In the genomic region with DNA sequence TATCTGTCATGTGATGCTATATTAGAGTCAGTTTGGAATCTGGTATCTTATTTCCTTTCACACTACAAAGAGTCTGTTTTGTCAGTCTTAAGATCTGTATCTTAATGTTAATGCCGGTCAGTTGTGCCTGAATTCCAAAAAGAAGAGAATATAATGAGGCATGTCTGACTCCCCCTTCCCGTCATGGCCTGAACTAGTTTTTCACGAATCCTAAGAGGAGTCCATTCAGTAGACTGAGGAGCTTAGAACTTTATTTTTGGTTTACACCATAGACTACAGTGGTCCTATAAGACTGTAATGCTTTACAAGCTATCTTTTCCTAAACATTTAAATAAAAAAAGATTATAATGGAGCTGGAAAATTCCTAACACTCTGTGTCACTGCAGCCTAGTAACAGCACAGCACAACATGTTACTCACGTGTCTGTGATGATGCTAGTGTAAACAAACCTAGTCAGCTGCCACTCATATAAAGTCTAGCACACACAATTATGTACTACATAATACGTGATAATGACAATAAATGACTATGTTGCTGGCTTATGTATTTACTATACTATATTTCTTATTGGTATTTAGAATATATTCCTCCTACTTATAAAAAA, we compare ENCODE assay signal across 1 cellular context.
TF ChIP-seq lines count a peak whose summit lies in the region.

No MANE protein-coding gene starts in this region.

TF ChIP-seq in IMR-90, 13 proteins besides CTCF, POLR2A, EP300 and RAD21 (continued from another document):
- TF ChIP-seq BHLHE40 (IDR thresholded peaks at IDR 0.05; ENCODE audit: low read depth, low read length) (peak; percentile 98), RCOR1 (IDR thresholded peaks at IDR 0.05; ENCODE audit: insufficient replicate concordance, low read length) (no peak), RFX5 (IDR thresholded peaks at IDR 0.05; ENCODE audit: low read depth, low read length) (no peak), NFE2L2 (IDR thresholded peaks at IDR 0.05; ENCODE audit: low read depth, low read length) (no peak)
- TF ChIP-seq, protein P1, sequence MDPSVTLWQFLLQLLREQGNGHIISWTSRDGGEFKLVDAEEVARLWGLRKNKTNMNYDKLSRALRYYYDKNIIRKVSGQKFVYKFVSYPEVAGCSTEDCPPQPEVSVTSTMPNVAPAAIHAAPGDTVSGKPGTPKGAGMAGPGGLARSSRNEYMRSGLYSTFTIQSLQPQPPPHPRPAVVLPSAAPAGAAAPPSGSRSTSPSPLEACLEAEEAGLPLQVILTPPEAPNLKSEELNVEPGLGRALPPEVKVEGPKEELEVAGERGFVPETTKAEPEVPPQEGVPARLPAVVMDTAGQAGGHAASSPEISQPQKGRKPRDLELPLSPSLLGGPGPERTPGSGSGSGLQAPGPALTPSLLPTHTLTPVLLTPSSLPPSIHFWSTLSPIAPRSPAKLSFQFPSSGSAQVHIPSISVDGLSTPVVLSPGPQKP (IDR thresholded peaks at IDR 0.05; ENCODE audit: borderline replicate concordance, low read depth, low read length), result no peak
